In the genomic region with DNA sequence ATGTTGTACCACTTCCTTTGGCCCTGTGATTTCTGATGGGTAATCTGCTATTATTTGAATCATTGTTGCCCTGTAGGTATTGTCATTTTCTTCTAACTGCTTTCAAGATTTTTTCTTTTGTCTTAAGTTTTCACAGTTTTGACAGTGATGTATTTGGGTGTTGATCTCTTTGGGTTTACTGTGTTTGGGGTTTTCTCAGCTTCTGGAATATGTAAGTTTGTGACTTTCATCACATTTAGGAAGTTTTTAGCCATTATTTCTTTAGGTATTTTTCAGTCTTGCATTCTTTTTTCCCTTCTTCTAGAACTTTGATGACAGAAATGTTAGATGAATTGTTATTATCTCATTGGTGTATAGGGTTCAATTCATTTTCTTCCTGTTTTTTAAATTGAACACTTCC, we compare ENCODE assay signal across 38 cellular contexts. TPM values are rescaled to one million over a fixed set of nuclear protein-coding genes. Genes with fewer than 3 reads are reported as not detected.
"Had no signal": no experiment of that assay in that cellular context is flagged by ENCODE, and none has a peak within 500 bp of the region (broad histone marks: within the 10 kb centered on the region; RNA-seq: fewer than 3 reads in every experiment).

No MANE protein-coding gene starts in this region.

- H3K27me3 ChIP-seq: MG63 had no signal

- H3K36me3 ChIP-seq: MG63 had no signal

- DNase-seq: Karpas-422, Kasumi-1, MG63, MM.1S, MV-4-11, NCI-H1048, NCI-H1092, NCI-H1092 treated with DMSO at 0.1 percent for 48 hours, NCI-H1105, NCI-H1105 treated with DMSO at 0.1 percent for 48 hours, NCI-H1417, NCI-H1417 treated with DMSO at 0.1 percent for 48 hours, NCI-H1436, NCI-H1436 treated with DMSO at 0.1 percent for 48 hours, NCI-H146, NCI-H1694, NCI-H1694 treated with DMSO at 0.1 percent for 48 hours, NCI-H187, NCI-H187 treated with DMSO at 0.1 percent for 48 hours, NCI-H1930, NCI-H2029, NCI-H2029 treated with DMSO at 0.1 percent for 48 hours, NCI-H2081, NCI-H2081 treated with DMSO at 0.1 percent for 48 hours, NCI-H2107, NCI-H2171, NCI-H2171 treated with DMSO at 0.1 percent for 48 hours, NCI-H2227 treated with DMSO at 0.1 percent for 48 hours, NCI-H226, NCI-H345, NCI-H446, NCI-H446 treated with DMSO at 0.1 percent for 48 hours, NCI-H510A, NCI-H510A treated with DMSO at 0.1 percent for 48 hours, NCI-H524, NCI-H524 treated with DMSO at 0.1 percent for 48 hours had no signal

- H3K9me3 ChIP-seq: MG63 had no signal

- H3K4me3 ChIP-seq: MG63 had no signal

RNA-seq across cellular contexts. Expression of gene ASB4, which starts 27.8 kb away (rescaled TPM):
- total RNA-seq: M059J, MCF 10A had no signal
